Comparison of ENCODE assay signal across 8 cellular contexts in the genomic region with DNA sequence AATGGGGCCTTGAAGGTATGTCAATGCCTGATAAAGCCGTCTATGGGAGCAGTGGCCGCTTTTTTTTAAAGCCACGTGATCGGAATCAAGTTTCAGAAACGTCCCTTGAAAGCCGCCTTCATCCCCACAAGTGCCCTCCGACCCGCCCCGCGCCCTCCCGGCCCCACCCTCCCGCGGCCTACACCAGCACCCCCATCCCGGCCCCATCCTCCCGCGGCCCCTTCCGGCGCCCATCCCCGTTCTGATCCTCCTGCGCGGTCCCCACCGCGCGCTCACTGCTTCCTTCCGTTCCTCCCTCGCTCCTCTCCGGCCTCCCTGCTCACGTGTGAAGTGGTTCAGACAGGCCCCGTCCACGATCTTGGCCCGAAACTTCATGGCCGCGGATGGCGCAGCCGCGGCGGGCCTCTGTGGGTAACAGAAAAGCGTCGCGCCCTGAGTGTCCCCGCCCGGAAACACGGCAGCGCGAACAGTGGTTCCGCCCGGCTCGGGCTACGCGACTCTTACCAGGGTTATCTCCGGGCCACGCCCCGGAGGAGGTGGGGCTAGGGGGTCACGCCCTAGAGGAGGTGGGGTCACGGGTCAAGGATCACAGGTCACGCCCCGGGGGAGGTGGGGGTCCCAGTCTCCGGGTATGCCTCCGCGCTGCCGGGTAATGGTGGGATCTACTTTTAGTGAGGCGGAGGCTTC. TPM values are rescaled to one million over a fixed set of nuclear protein-coding genes. Genes with fewer than 3 reads are reported as not detected.
DNase-seq lines count a peak whose midpoint lies in the region; ATAC-seq and TF ChIP-seq lines count a peak whose summit lies in the region.

HUS1 (minus strand) TSS at position 471 of the 687 bp plus-strand sequence; CDS start at position 375, 96 bp downstream.

- WGBS in testis, 2 donors = 1% methylated on average over 54 to 61 of the region's 62 CpGs

- H3K36me3 Mint-ChIP-seq in activated naive CD4-positive, alpha-beta T cell treated with anti-CD3 and anti-CD28 coated beads, Interleukin-2, amount 50 U/mL, for 72 hours = peaks cover 28 to 35% of the 10 kb centered on the region in 2 donors

- peaks cover 20% of the 10 kb centered on the region for H3K79me2 ChIP-seq in osteoblast (ENCODE audit: insufficient read depth, low read length)

- H3K9me3 Mint-ChIP-seq in activated naive CD4-positive, alpha-beta T cell treated with anti-CD3 and anti-CD28 coated beads, Interleukin-2, amount 50 U/mL, for 72 hours = no peaks in the 10 kb centered on the region

- peaks cover 37% of the 10 kb centered on the region for H3K36me3 ChIP-seq in osteoblast (ENCODE audit: insufficient read depth, low read length)
- H3K36me3 ChIP-seq in testis (ENCODE audit: low read depth, missing control alignments) = peaks cover 4% of the 10 kb centered on the region

- no peaks in the 10 kb centered on the region for H3K9me3 ChIP-seq in osteoblast (ENCODE audit: low read depth, low read length)
- no peaks in the 10 kb centered on the region for H3K9me3 ChIP-seq in testis

- H3K27ac Mint-ChIP-seq in activated naive CD4-positive, alpha-beta T cell treated with anti-CD3 and anti-CD28 coated beads, Interleukin-2, amount 50 U/mL, for 72 hours = peak within 1 kb of the TSS; percentile 95 to 99

- TF ChIP-seq CTCF in GM10266 (IDR thresholded peaks at IDR 0.05; ENCODE audit: control insufficient read depth, insufficient read depth, low read depth, missing control alignments) = no peak
- no peak for TF ChIP-seq CTCF in osteoblast (IDR thresholded peaks at IDR 0.05; ENCODE audit: extremely low read depth, low read depth, low read length)
- no peak for TF ChIP-seq CTCF in testis (IDR thresholded peaks at IDR 0.05)

- DNase-seq in GM10266 (ENCODE audit: extremely low spot score) (peak; percentile 94), NCI-H1092 (lab: John Stamatoyannopoulos, UW) (peak; percentile 94), SKM-1 (lab: John Stamatoyannopoulos, UW; ENCODE audit: unreplicated experiment) (peak; percentile 76), glomerular visceral epithelial cell (ENCODE audit: extremely low spot score) (peak; percentile 86), osteoblast (ENCODE audit: insufficient read length, low spot score, missing footprints) (peak; percentile 97), testis (peak; percentile 97)
- DNase-seq in activated naive CD4-positive, alpha-beta T cell treated with anti-CD3 and anti-CD28 coated beads, Interleukin-2, amount 50 U/mL, for 72 hours (ENCODE audit: low spot score in 2 of 2) = peak; percentile 90 to 94

- peak; percentile 99 for ATAC-seq in HG02610 (IDR thresholded peaks at IDR 0.05; ENCODE audit: unreplicated experiment)
- ATAC-seq in activated naive CD4-positive, alpha-beta T cell treated with anti-CD3 and anti-CD28 coated beads, Interleukin-2, amount 50 U/mL, for 72 hours = peak; percentile 99

- peak within 1 kb of the TSS; percentile 81 for H3K27ac ChIP-seq in osteoblast (ENCODE audit: low read depth, low read length)
- H3K27ac ChIP-seq in testis = peak within 1 kb of the TSS; percentile 75 to 85

- intact Hi-C loops in testis (cut with DNase I; ENCODE audit: low total_unique reads) = no loop called here

- peak within 1 kb of the TSS; percentile 86 for H2AFZ ChIP-seq in osteoblast (ENCODE audit: low read length)

- H3K27me3 ChIP-seq in osteoblast (ENCODE audit: insufficient read depth, low read length) = no peaks in the 10 kb centered on the region
- no peaks in the 10 kb centered on the region for H3K27me3 ChIP-seq in testis

- H3K4me3 ChIP-seq in osteoblast (ENCODE audit: insufficient read depth, low read length) (peak within 1 kb of the TSS; percentile 92), testis (peak within 1 kb of the TSS; percentile 78 to 88)

- H3K4me2 ChIP-seq in osteoblast (ENCODE audit: insufficient read depth, low read length) = peak within 1 kb of the TSS; percentile 100

- H3K4me1 ChIP-seq in osteoblast (ENCODE audit: insufficient read depth, low read length) = peaks cover 15% of the 10 kb centered on the region
- peaks cover 10% of the 10 kb centered on the region for H3K4me1 ChIP-seq in testis

- TF ChIP-seq POLR2A in testis (IDR thresholded peaks at IDR 0.05) = no peak

- no peaks in the 10 kb centered on the region for H4K20me1 ChIP-seq in osteoblast (ENCODE audit: insufficient read depth, low read length)

RNA-seq across cellular contexts. Expression of gene HUS1, which starts in this region (rescaled TPM):
- 10 to 100 TPM; 33.7 to 76.2 TPM for total RNA-seq in activated naive CD4-positive, alpha-beta T cell treated with anti-CD3 and anti-CD28 coated beads, Interleukin-2, amount 50 U/mL, for 72 hours
- 17.1 and 19.9 TPM in 2 replicates for total RNA-seq in osteoblast
- 10 to 100 TPM; 39.4 to 40.3 TPM for total RNA-seq in testis
- 18.4 TPM for polyA plus RNA-seq in testis (ENCODE audit: insufficient read depth, low read depth, low replicate concordance)

Comparison
In these comparisons a context has a peak if more than half of its experiments do, and no peak if none do; other contexts are left out.
1. Peak in every context shown above with its lines: DNase-seq, ATAC-seq, H3K4me3 ChIP-seq and H3K27ac ChIP-seq.